ENCODE assay signal across 7 cellular contexts in genomic region chr22:41532908-41533825, GRCh38. TPM values are rescaled to one million over a fixed set of nuclear protein-coding genes. Genes with fewer than 3 reads are reported as not detected.
DNase-seq lines count a peak whose midpoint lies in the region; ATAC-seq, FAIRE-seq and TF ChIP-seq lines count a peak whose summit lies in the region.

No MANE protein-coding gene starts in this region.

- TF ChIP-seq CTCF in coronary artery (IDR thresholded peaks at IDR 0.05) (peak; percentile 73), lower lobe of right lung (IDR thresholded peaks at IDR 0.05) (peak; percentile 69)

- intact Hi-C loops in lower lobe of right lung (cut with DNase I), result no loop called here

- H3K27ac Mint-ChIP-seq in activated CD4-positive, alpha-beta T cell treated with anti-CD3 and anti-CD28 coated beads, Interleukin-2, amount 10 ng/mL, durations not matched to agents 7 days and 5 days, result peak overlapping the region; percentile 79

- peak; percentile 95 for FAIRE-seq in GM12891 (lab: Jason Lieb, UNC)

- peak; percentile 81 for DNase-seq in GM12891 (ENCODE audit: insufficient read length, low spot score)
- peak; percentile 66 for DNase-seq in NCI-H1694 (lab: John Stamatoyannopoulos, UW)
- DNase-seq in activated CD4-positive, alpha-beta T cell treated with anti-CD3 and anti-CD28 coated beads, Interleukin-2, amount 10 ng/mL, durations not matched to agents 7 days and 5 days, result peak; percentile 76
- DNase-seq in coronary artery (ENCODE audit: low spot score), result peak; percentile 85
- DNase-seq in lower lobe of right lung, result peak; percentile 82
- DNase-seq in stimulated activated CD8-positive, alpha-beta memory T cell treated with anti-CD3 and anti-CD28 coated beads, Interleukin-15, amount 100 ng/mL, for 24 hours (ENCODE audit: low read depth), result peak; percentile 34

- H3K27ac ChIP-seq in coronary artery (peak overlapping the region; percentile 14 to 49), lower lobe of right lung (peak overlapping the region; percentile 21)

- H3K4me3 Mint-ChIP-seq in activated CD4-positive, alpha-beta T cell treated with anti-CD3 and anti-CD28 coated beads, Interleukin-2, amount 10 ng/mL, durations not matched to agents 7 days and 5 days, result no peak overlapping the region

- no peak for TF ChIP-seq POLR2A in GM12891 (IDR thresholded peaks at IDR 0.05; ENCODE audit: low read depth, low read length)

- H3K9me3 Mint-ChIP-seq in activated CD4-positive, alpha-beta T cell treated with anti-CD3 and anti-CD28 coated beads, Interleukin-2, amount 10 ng/mL, durations not matched to agents 7 days and 5 days, result no peaks in the 10 kb centered on the region

- no peaks in the 10 kb centered on the region for H3K4me1 Mint-ChIP-seq in activated CD4-positive, alpha-beta T cell treated with anti-CD3 and anti-CD28 coated beads, Interleukin-2, amount 10 ng/mL, durations not matched to agents 7 days and 5 days

- H3K9me3 ChIP-seq in lower lobe of right lung, result no peaks in the 10 kb centered on the region

- H3K27me3 Mint-ChIP-seq in activated CD4-positive, alpha-beta T cell treated with anti-CD3 and anti-CD28 coated beads, Interleukin-2, amount 10 ng/mL, durations not matched to agents 7 days and 5 days, result no peaks in the 10 kb centered on the region

- H3K36me3 ChIP-seq in lower lobe of right lung, result peaks cover 67% of the 10 kb centered on the region

- POLR2A ChIA-PET in activated CD4-positive, alpha-beta T cell treated with anti-CD3 and anti-CD28 coated beads, Interleukin-2, amount 10 ng/mL, durations not matched to agents 7 days and 5 days (lab: Charles Lee), result no interaction called here

- H3K4me3 ChIP-seq in coronary artery (no peak overlapping the region), lower lobe of right lung (no peak overlapping the region)

- CTCF ChIA-PET in activated CD4-positive, alpha-beta T cell treated with anti-CD3 and anti-CD28 coated beads, Interleukin-2, amount 10 ng/mL, durations not matched to agents 7 days and 5 days (lab: Charles Lee), result interaction anchor here (0.7 to 1.2 kb wide), 4 partner anchors 9 to 129 kb away, joined by 3 to 6 read pairs (median 4); no protein-coding TSS in a partner anchor

- H3K27me3 ChIP-seq in lower lobe of right lung (ENCODE audit: low read depth), result no peaks in the 10 kb centered on the region

- H3K36me3 Mint-ChIP-seq in activated CD4-positive, alpha-beta T cell treated with anti-CD3 and anti-CD28 coated beads, Interleukin-2, amount 10 ng/mL, durations not matched to agents 7 days and 5 days (ENCODE audit: low read depth), result peaks cover 15% of the 10 kb centered on the region

- H3K4me1 ChIP-seq in lower lobe of right lung, result no peaks in the 10 kb centered on the region

- ATAC-seq in lower lobe of right lung (peak; percentile 56 to 69), HG02763 (IDR thresholded peaks at IDR 0.05; ENCODE audit: unreplicated experiment) (no peak)

TF ChIP-seq in GM12891, 5 proteins besides CTCF, POLR2A, EP300 and RAD21:
- no peak for TF ChIP-seq POU2F2 (IDR thresholded peaks at IDR 0.05; ENCODE audit: low read depth, low read length)
- TF ChIP-seq PAX5 (IDR thresholded peaks at IDR 0.05; ENCODE audit: insufficient read depth, low read length, severe bottlenecking), result no peak
- TF ChIP-seq SPI1 (IDR thresholded peaks at IDR 0.05; ENCODE audit: low read depth, low read length), result no peak
- TF ChIP-seq POLR2AphosphoS5 (IDR thresholded peaks at IDR 0.05; ENCODE audit: low read depth, low read length), result no peak
- TF ChIP-seq TAF1 (IDR thresholded peaks at IDR 0.05; ENCODE audit: low read depth, low read length), result no peak
TF ChIP-seq in GM12891: peak in this region for 0.

RNA-seq across cellular contexts. Expression of gene POLR3H, which starts 11.1 kb away (rescaled TPM):
- 15.7 TPM for polyA plus RNA-seq in GM12891 (2012; ENCODE audit: low read depth, missing spikeins)
- 10 to 100 TPM; 29.1 to 30.1 TPM for total RNA-seq in activated CD4-positive, alpha-beta T cell treated with anti-CD3 and anti-CD28 coated beads, Interleukin-2, amount 10 ng/mL, durations not matched to agents 7 days and 5 days
- total RNA-seq in lower lobe of right lung, result 39.0 TPM

RNA-seq across cellular contexts. Expression of gene CSDC2, which starts 27.6 kb away (rescaled TPM):
- polyA plus RNA-seq in GM12891 (2012; ENCODE audit: low read depth, missing spikeins), result 0.15 TPM
- not detected for total RNA-seq in activated CD4-positive, alpha-beta T cell treated with anti-CD3 and anti-CD28 coated beads, Interleukin-2, amount 10 ng/mL, durations not matched to agents 7 days and 5 days
- 2.4 TPM for total RNA-seq in lower lobe of right lung

RNA-seq across cellular contexts. Expression of gene PMM1, which starts 56.5 kb away (rescaled TPM):
- polyA plus RNA-seq in GM12891 (2012; ENCODE audit: low read depth, missing spikeins), result 24.1 TPM
- total RNA-seq in activated CD4-positive, alpha-beta T cell treated with anti-CD3 and anti-CD28 coated beads, Interleukin-2, amount 10 ng/mL, durations not matched to agents 7 days and 5 days, result 10 to 100 TPM; 33.7 to 39.7 TPM
- total RNA-seq in lower lobe of right lung, result 47.3 TPM

Comparison
In these comparisons a context has a peak if more than half of its experiments do, and no peak if none do; other contexts are left out.
1. DNase-seq: peak in every context shown above with its lines; median percentile 85 in coronary artery; 82 in lower lobe of right lung; 81 in GM12891; 76 in activated CD4-positive, alpha-beta T cell treated with anti-CD3 and anti-CD28 coated beads, Interleukin-2, amount 10 ng/mL, durations not matched to agents 7 days and 5 days; 66 in NCI-H1694; 34 in stimulated activated CD8-positive, alpha-beta memory T cell treated with anti-CD3 and anti-CD28 coated beads, Interleukin-15, amount 100 ng/mL, for 24 hours.